ENCODE assay signal across 12 cellular contexts in genomic region chr1:46448109-46448911, GRCh38. TPM values are rescaled to one million over a fixed set of nuclear protein-coding genes. Genes with fewer than 3 reads are reported as not detected.
A peak's percentile ranks its signal among the peaks of the same experiment; 100 is the strongest.
DNase-seq lines count a peak whose midpoint lies in the region; ATAC-seq and TF ChIP-seq lines count a peak whose summit lies in the region.
"Had no signal": no experiment of that assay in that cellular context is flagged by ENCODE, and none has a peak within 500 bp of the region (broad histone marks: within the 10 kb centered on the region; RNA-seq: fewer than 3 reads in every experiment).

No MANE protein-coding gene starts in this region.

- no peak overlapping the region for H4K8ac ChIP-seq in IMR-90 (ENCODE audit: low read depth in 2 of 2, low read length in 2 of 2)

- no peak overlapping the region; the same call in 1 of the 2 replicates for H3K9ac ChIP-seq in IMR-90 (ENCODE audit: low read depth, low read length)

- no peak overlapping the region for H3K27ac Mint-ChIP-seq in nephron progenitor cell

- H3K14ac ChIP-seq in IMR-90 (replicated peaks; ENCODE audit: low read depth, low read length), result no peak overlapping the region

- H3K27me3 Mint-ChIP-seq in nephron progenitor cell (ENCODE audit: low read depth, poor library complexity), result peaks cover 100% of the 10 kb centered on the region

- no peak overlapping the region for H2AK9ac ChIP-seq in IMR-90 (replicated peaks; ENCODE audit: low read depth, low read length, poor library complexity)

- H3K79me2 ChIP-seq in ACC112 (ENCODE audit: control insufficient read depth, insufficient read depth, low read length, unreplicated experiment), result no peaks in the 10 kb centered on the region

- intact Hi-C loops in IMR-90 (cut with micrococcal nuclease), result no loop called here

- peaks cover 19% of the 10 kb centered on the region for H3K27me3 ChIP-seq in ACC112 (ENCODE audit: insufficient read depth, low read length)
- H3K27me3 ChIP-seq in IMR-90 (ENCODE audit: control insufficient read depth, insufficient read depth, low read length), result peaks cover 84% of the 10 kb centered on the region

- H3K9me1 ChIP-seq in IMR-90 (ENCODE audit: insufficient read depth, low read length), result no peaks in the 10 kb centered on the region

- no peaks in the 10 kb centered on the region for H3K9me3 ChIP-seq in IMR-90 (ENCODE audit: control insufficient read depth, insufficient read depth, low read length)

- H3K36me3 ChIP-seq in ACC112 (ENCODE audit: insufficient read depth, low read length) (no peaks in the 10 kb centered on the region), IMR-90 (ENCODE audit: control insufficient read depth, insufficient read depth, low read length) (no peaks in the 10 kb centered on the region)

- H3K4me2 ChIP-seq in IMR-90 (ENCODE audit: low read depth, low read length), result peak overlapping the region; percentile 52; the same call in 1 of the 2 replicates

- no peak overlapping the region for H2BK120ac ChIP-seq in IMR-90 (ENCODE audit: low read depth, low read length)

- H2BK20ac ChIP-seq in IMR-90 (ENCODE audit: low read depth, low read length), result no peak overlapping the region

- H4K91ac ChIP-seq in IMR-90 (ENCODE audit: insufficient read depth, low read depth, low read length), result no peak overlapping the region

- H4K5ac ChIP-seq in IMR-90 (ENCODE audit: low read depth, low read length), result no peak overlapping the region

- CTCF ChIA-PET in IMR-90 (lab: Yijun Ruan, JAX), result no interaction called here

- peak; percentile 63 for ATAC-seq in IMR-90 (ENCODE audit: low read depth)

- H3K4me1 Mint-ChIP-seq in nephron progenitor cell, result peaks cover 22% of the 10 kb centered on the region

- H3K79me1 ChIP-seq in IMR-90 (ENCODE audit: low read depth in 1 of 2, low read length in 2 of 2), result no peaks in the 10 kb centered on the region

- no peak for DNase-seq in IMR-90
- DNase-seq in fibroblast of the aortic adventitia (ENCODE audit: low read depth), result no peak
- peak; percentile 50 for DNase-seq in nephron progenitor cell
- DNase-seq in SK-N-DZ (ENCODE audit: low spot score), result no peak
- DNase-seq in OCI-M1 (lab: John Stamatoyannopoulos, UW), result no peak
- no peak for DNase-seq in activated CD4-positive, CD25-positive, alpha-beta regulatory T cell (lab: John Stamatoyannopoulos, UW)
- no peak for DNase-seq in stimulated activated CD4-positive, alpha-beta T cell treated with anti-CD3 and anti-CD28 coated beads, Interleukin-4, amount 100 ng/mL, for 1 hour
- DNase-seq: Calu3 had no signal

- peak overlapping the region; percentile 56; the same call in 1 of the 2 replicates for H3K4me3 ChIP-seq in ACC112 (ENCODE audit: low read depth, low read length)
- H3K4me3 ChIP-seq in IMR-90 (ENCODE audit: insufficient read depth, low read depth, low read length), result no peak overlapping the region
- H3K4me3 ChIP-seq in fibroblast of the aortic adventitia (ENCODE audit: low read depth, low read length), result peak overlapping the region; percentile 17
- H3K4me3 ChIP-seq: SK-N-MC had no signal

- H3K18ac ChIP-seq in IMR-90 (ENCODE audit: low read depth, low read length), result no peak overlapping the region

- no peak for TF ChIP-seq RAD21 in IMR-90 (IDR thresholded peaks at IDR 0.05; ENCODE audit: low read length)

- no peaks in the 10 kb centered on the region for H3K9me3 Mint-ChIP-seq in nephron progenitor cell

- no TSS peak for BruUV-seq in IMR-90 (replicated peaks; lab: Mats Ljungman, UMichigan)

- H3K36me3 Mint-ChIP-seq in nephron progenitor cell (ENCODE audit: low read depth), result no peaks in the 10 kb centered on the region

- H3K4me1 ChIP-seq in ACC112 (ENCODE audit: control insufficient read depth, insufficient read depth, low read length, unreplicated experiment) (no peaks in the 10 kb centered on the region), IMR-90 (ENCODE audit: control insufficient read depth, insufficient read depth, low read length) (no peaks in the 10 kb centered on the region; the same call in 1 of the 2 replicates)

- POLR2A ChIA-PET in IMR-90 (lab: Charles Lee; ENCODE audit: unreplicated experiment), result no interaction called here

- TF ChIP-seq CTCF in IMR-90 (conservative IDR thresholded peaks at IDR 0.05; ENCODE audit: low read depth, low read length) (no peak), fibroblast of the aortic adventitia (IDR thresholded peaks at IDR 0.05; ENCODE audit: insufficient read depth, low read length) (no peak), nephron progenitor cell (IDR thresholded peaks at IDR 0.05) (no peak)

- no peak overlapping the region for H3K4ac ChIP-seq in IMR-90 (ENCODE audit: low read depth, low read length)

- no peaks in the 10 kb centered on the region for H4K20me1 ChIP-seq in IMR-90 (ENCODE audit: insufficient read depth, low read length)

- no peak for TF ChIP-seq POLR2A in IMR-90 (IDR thresholded peaks at IDR 0.05; ENCODE audit: low read depth, low read length)

- no peak overlapping the region for H2BK5ac ChIP-seq in IMR-90 (ENCODE audit: low read depth, low read length, poor library complexity, severe bottlenecking)

- H2AFZ ChIP-seq in ACC112 (ENCODE audit: low read length, unreplicated experiment) (peak overlapping the region; percentile 13), IMR-90 (replicated peaks; ENCODE audit: low read length, poor library complexity) (peak overlapping the region; percentile 65)

- dilution Hi-C loops in IMR-90 (cut with HindIII; ENCODE audit: low sequenced_read_pairs, unreplicated experiment), result no loop called here

- H3K56ac ChIP-seq in IMR-90 (ENCODE audit: extremely low read depth, insufficient read depth, low read length), result no peak overlapping the region

- H3K27ac ChIP-seq in ACC112 (ENCODE audit: low read depth, low read length) (no peak overlapping the region), IMR-90 (ENCODE audit: insufficient read depth, low read length) (no peak overlapping the region)
- H3K27ac ChIP-seq: epithelial cell of prostate, SK-N-MC had no signal

- peak overlapping the region; percentile 81 for H3K4me3 Mint-ChIP-seq in nephron progenitor cell

- in situ Hi-C loops in IMR-90 (cut with MboI; ENCODE audit: low sequenced_read_pairs), result loop anchor here (5.0 kb wide), 1 partner anchor 79 kb away; no protein-coding TSS in a partner anchor

- no peak overlapping the region for H3K23ac ChIP-seq in IMR-90 (ENCODE audit: low read depth, low read length)

- WGBS in IMR-90 (ENCODE audit: extremely low coverage in 2 of 2, insufficient read length in 1 of 2), 2 experiments, result 4% methylated on average over 43 of the region's 76 CpGs; no CpG with 5 or more reads in 1 of the 2 experiments

- no peak overlapping the region for H2BK15ac ChIP-seq in IMR-90 (ENCODE audit: low read depth, low read length)

- H2AK5ac ChIP-seq in IMR-90 (ENCODE audit: low read depth, low read length), result no peak overlapping the region

TF ChIP-seq in IMR-90, 13 proteins besides CTCF, POLR2A, EP300 and RAD21:
- TF ChIP-seq MAZ (IDR thresholded peaks at IDR 0.05; ENCODE audit: borderline replicate concordance, low read depth, low read length) (no peak), CEBPB (IDR thresholded peaks at IDR 0.05; ENCODE audit: low read depth, low read length) (no peak), USF2 (IDR thresholded peaks at IDR 0.05; ENCODE audit: low read depth, low read length) (no peak), ELK1 (IDR thresholded peaks at IDR 0.05; ENCODE audit: borderline replicate concordance, low read depth, low read length) (no peak), CHD1 (IDR thresholded peaks at IDR 0.05; ENCODE audit: low read depth, low read length) (no peak), RFX5 (IDR thresholded peaks at IDR 0.05; ENCODE audit: low read depth, low read length) (no peak), FOS (IDR thresholded peaks at IDR 0.05; ENCODE audit: low read depth, low read length) (no peak), MXI1 (IDR thresholded peaks at IDR 0.05; ENCODE audit: borderline replicate concordance, low read depth, low read length) (no peak), MAFK (IDR thresholded peaks at IDR 0.05; ENCODE audit: low read depth, low read length) (no peak), RCOR1 (IDR thresholded peaks at IDR 0.05; ENCODE audit: insufficient replicate concordance, low read length) (no peak), NFE2L2 (IDR thresholded peaks at IDR 0.05; ENCODE audit: low read depth, low read length) (no peak), BHLHE40 (IDR thresholded peaks at IDR 0.05; ENCODE audit: low read depth, low read length) (no peak), SMC3 (IDR thresholded peaks at IDR 0.05; ENCODE audit: low read depth, low read length) (no peak)

RNA-seq across cellular contexts. Expression of gene DMBX1, which starts 41.3 kb away (rescaled TPM):
- not detected in 2 replicates for total RNA-seq in IMR-90 (2012; rRNA removed)
- polyA plus RNA-seq in IMR-90 (2012; rRNA removed), result not detected in 2 replicates
- not detected in 2 replicates for polyA plus RNA-seq in IMR-90 (2012; cell fraction: cytosol; rRNA removed)
- polyA plus RNA-seq in IMR-90 (2012; cell fraction: nucleus; rRNA removed; ENCODE audit: low replicate concordance), result not detected in 2 replicates
- total RNA-seq in fibroblast of the aortic adventitia (ENCODE audit: low replicate concordance), result not detected in 2 replicates
- not detected in 2 replicates for polyA plus RNA-seq in SK-N-DZ (2014; cell fraction: cytosol; rRNA removed)
- not detected in 2 replicates for polyA plus RNA-seq in SK-N-DZ (2014; cell fraction: nucleus; rRNA removed)
- total RNA-seq: temporal lobe had no signal

RNA-seq across cellular contexts. Expression of gene FAAH, which starts 54.2 kb away (rescaled TPM):
- total RNA-seq in IMR-90 (2012; rRNA removed) (under 0.01 TPM in 1 of 2 replicates, not detected in the other), fibroblast of the aortic adventitia (ENCODE audit: low replicate concordance) (0.18 and 0.65 TPM in 2 replicates)
- polyA plus RNA-seq in IMR-90 (2012; rRNA removed), result 0.19 and 0.29 TPM in 2 replicates
- polyA plus RNA-seq in IMR-90 (2012; cell fraction: cytosol; rRNA removed), result 0.12 and 0.27 TPM in 2 replicates
- 2.3 and 3.0 TPM in 2 replicates for polyA plus RNA-seq in IMR-90 (2012; cell fraction: nucleus; rRNA removed; ENCODE audit: low replicate concordance)
- polyA plus RNA-seq in SK-N-DZ (2014; cell fraction: cytosol; rRNA removed), result 0.26 and 0.44 TPM in 2 replicates
- 18.7 and 29.9 TPM in 2 replicates for polyA plus RNA-seq in SK-N-DZ (2014; cell fraction: nucleus; rRNA removed)
